In genomic region chr3:70120360-70120966, GRCh38 we compare ENCODE assay signal across 8 cellular contexts.
DNase-seq lines count a peak whose midpoint lies in the region; ATAC-seq and TF ChIP-seq lines count a peak whose summit lies in the region.

No MANE protein-coding gene starts in this region.

- ATAC-seq in GM18867 (IDR thresholded peaks at IDR 0.05; ENCODE audit: unreplicated experiment) (peak; percentile 100), HG03039 (IDR thresholded peaks at IDR 0.05; ENCODE audit: unreplicated experiment) (peak; percentile 98)

- H3K4me3 ChIP-seq in BJ (ENCODE audit: low read depth, low read length) (no peak overlapping the region), fibroblast of pulmonary artery (replicated peaks; ENCODE audit: low read depth, low read length) (no peak overlapping the region)

- TF ChIP-seq CTCF in BJ (IDR thresholded peaks at IDR 0.05; ENCODE audit: insufficient read depth, low read depth, low read length), result peak; percentile 59
- TF ChIP-seq CTCF in fibroblast of pulmonary artery (IDR thresholded peaks at IDR 0.05; ENCODE audit: low read length, missing control alignments), result peak; percentile 72

- no peaks in the 10 kb centered on the region for H3K27me3 ChIP-seq in BJ (ENCODE audit: control insufficient read depth, insufficient read depth, low read length)

- no peaks in the 10 kb centered on the region for H3K36me3 ChIP-seq in BJ (ENCODE audit: control insufficient read depth, insufficient read depth, low read length)

- no peak for DNase-seq in BJ (ENCODE audit: low read depth)
- peak; percentile 9 for DNase-seq in NCI-H524 treated with DMSO at 0.1 percent for 48 hours (lab: John Stamatoyannopoulos, UW)
- peak; percentile 77 for DNase-seq in activated CD8-positive, alpha-beta memory T cell treated with anti-CD3 and anti-CD28 coated beads for 24 hours
- DNase-seq in fibroblast of pulmonary artery (ENCODE audit: low read depth), result peak; percentile 74
- peak; percentile 40 for DNase-seq in pons (ENCODE audit: low spot score)
- no peak for DNase-seq in NCI-H2107 (lab: John Stamatoyannopoulos, UW)

- CTCF ChIA-PET in BJ (lab: Yijun Ruan, JAX), result interaction anchor here (0.8 to 1.9 kb wide), 9 partner anchors 9 to 236 kb away, joined by 3 to 9 read pairs (median 4); no protein-coding TSS in a partner anchor

- POLR2A ChIA-PET in BJ (lab: Charles Lee), result no interaction called here

Comparison
In these comparisons a context has a peak if more than half of its experiments do, and no peak if none do; other contexts are left out.
1. DNase-seq: peak in NCI-H524 treated with DMSO at 0.1 percent for 48 hours (single experiment), activated CD8-positive, alpha-beta memory T cell treated with anti-CD3 and anti-CD28 coated beads for 24 hours (single experiment), fibroblast of pulmonary artery (single experiment) and pons (single experiment); none in BJ (single experiment) and NCI-H2107 (single experiment).